In the genomic region with DNA sequence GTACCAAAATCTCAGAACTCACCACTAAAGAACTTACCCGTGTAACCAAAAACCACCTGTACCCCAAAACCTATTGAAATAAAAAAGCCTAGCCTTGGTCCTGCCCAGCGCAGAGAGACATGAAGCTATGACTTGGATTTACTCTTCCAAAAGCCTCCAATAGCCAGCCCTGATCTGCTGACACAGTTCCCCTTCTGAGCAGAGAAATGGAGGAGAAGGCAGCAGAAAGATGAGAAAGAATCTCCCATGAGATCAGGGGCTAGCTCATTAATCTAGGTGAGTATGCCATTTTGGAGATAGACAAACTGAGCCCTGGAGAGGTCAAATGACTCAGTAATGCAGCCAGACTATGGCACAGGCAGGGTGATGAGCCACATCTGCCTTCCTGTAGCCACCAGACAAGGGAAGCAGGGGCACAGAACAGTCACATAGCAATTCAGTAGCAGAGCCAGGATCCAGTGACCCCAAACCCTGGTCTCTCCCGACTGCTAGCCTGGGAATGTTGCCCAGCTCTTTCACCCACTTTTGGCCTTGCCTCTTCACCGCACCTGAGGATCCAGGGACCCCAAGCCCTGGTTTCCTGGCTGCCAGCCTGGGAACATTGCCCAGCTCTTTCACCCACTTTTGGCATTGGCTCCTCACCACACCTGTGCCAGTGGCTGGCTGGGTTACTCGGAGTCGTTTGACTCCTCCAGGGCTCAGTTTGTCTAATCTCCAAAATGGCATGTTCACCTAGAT, we compare ENCODE assay signal across 11 cellular contexts. TPM values are rescaled to one million over a fixed set of nuclear protein-coding genes. Genes with fewer than 3 reads are reported as not detected.
A peak's percentile ranks its signal among the peaks of the same experiment; 100 is the strongest.
DNase-seq lines count a peak whose midpoint lies in the region; ATAC-seq, FAIRE-seq and TF ChIP-seq lines count a peak whose summit lies in the region.
"Had no signal": no experiment of that assay in that cellular context is flagged by ENCODE, and none has a peak within 500 bp of the region (broad histone marks: within the 10 kb centered on the region; RNA-seq: fewer than 3 reads in every experiment).

No MANE protein-coding gene starts in this region.

- 46 to 56% (median 52%) methylated on average over 6 of the region's 6 CpGs for WGBS in psoas muscle, 3 donors

- peak; percentile 29 for ATAC-seq in PC-3
- peak in 1 of 4 donors; percentile 19 for ATAC-seq in psoas muscle

- CTCF ChIA-PET in PC-3 (lab: Charles Lee), result interaction anchor here (0.6 kb wide), 1 partner anchor 54 kb away, joined by 10 read pairs; no protein-coding TSS in a partner anchor
- CTCF ChIA-PET in endothelial cell of umbilical vein (lab: Charles Lee), result interaction anchor here (0.7 to 2.0 kb wide), 10 partner anchors 9 to 101 kb away, joined by 3 to 10 read pairs (median 3); no protein-coding TSS in a partner anchor

- H3K4me1 Mint-ChIP-seq in mesothelial cell of epicardium, result no peaks in the 10 kb centered on the region

- TF ChIP-seq CTCF in PC-3 (conservative IDR thresholded peaks at IDR 0.05; ENCODE audit: low read depth, low read length), result no peak
- TF ChIP-seq CTCF in endothelial cell of umbilical vein (IDR thresholded peaks at IDR 0.05; ENCODE audit: extremely low read depth in 1 of 2, insufficient read depth in 1 of 2, low read depth in 1 of 2, low read length in 2 of 2), result no peak
- no peak for TF ChIP-seq CTCF in psoas muscle (IDR thresholded peaks at IDR 0.05)
- TF ChIP-seq CTCF in mesothelial cell of epicardium (IDR thresholded peaks at IDR 0.05; ENCODE audit: unreplicated experiment), result no peak
- no peak for TF ChIP-seq CTCF in colonic mucosa (IDR thresholded peaks at IDR 0.05)
- no peak for TF ChIP-seq CTCF in BE2C (IDR thresholded peaks at IDR 0.05; ENCODE audit: low read depth, low read length)

- H3F3A ChIP-seq in PC-3 (ENCODE audit: low read length, unreplicated experiment), result peaks cover 3% of the 10 kb centered on the region

- peak; percentile 47 for TF ChIP-seq POLR2A in endothelial cell of umbilical vein (IDR thresholded peaks at IDR 0.05; ENCODE audit: low read depth, low read length)

- H2AFZ ChIP-seq in PC-3 (ENCODE audit: low read length) (no peak overlapping the region), endothelial cell of umbilical vein (ENCODE audit: low read depth, low read length) (no peak overlapping the region)

- dilution Hi-C loops in endothelial cell of umbilical vein (cut with MboI; ENCODE audit: extremely low pct_ligation_motif_present, low sequenced_read_pairs), result no loop called here

- H3K9me3 Mint-ChIP-seq in mesothelial cell of epicardium, result no peaks in the 10 kb centered on the region

- H3K9me1 ChIP-seq in endothelial cell of umbilical vein (replicated peaks; ENCODE audit: control insufficient read depth, extremely low read depth, insufficient read depth, low read length), result no peaks in the 10 kb centered on the region

- BruUV-seq in PC-3 (replicated peaks; lab: Mats Ljungman, UMichigan) (no TSS peak), endothelial cell of umbilical vein (replicated peaks; lab: Mats Ljungman, UMichigan) (TSS peak; percentile 27)

- H3K4me2 ChIP-seq in PC-3 (ENCODE audit: low read length), result peak overlapping the region; percentile 15
- H3K4me2 ChIP-seq in endothelial cell of umbilical vein (ENCODE audit: insufficient read depth, low read length), result peak overlapping the region; percentile 21

- H3K4me3 Mint-ChIP-seq in mesothelial cell of epicardium, result no peak overlapping the region

- H3K27ac ChIP-seq in PC-3 (ENCODE audit: low read length), result peak overlapping the region; percentile 12; the same call in 1 of the 2 replicates
- peak overlapping the region; percentile 93 for H3K27ac ChIP-seq in endothelial cell of umbilical vein (ENCODE audit: insufficient read depth, low read depth, low read length)
- peak overlapping the region; percentile 38 for H3K27ac ChIP-seq in psoas muscle
- no peak overlapping the region for H3K27ac ChIP-seq in colonic mucosa
- H3K27ac ChIP-seq: SK-N-MC had no signal

- H3K9ac ChIP-seq in PC-3 (ENCODE audit: low read length) (no peak overlapping the region), endothelial cell of umbilical vein (replicated peaks; ENCODE audit: extremely low read depth, insufficient read depth, low read length) (peak overlapping the region; percentile 58), colonic mucosa (ENCODE audit: low read depth in 2 of 2, low read length in 2 of 2) (no peak overlapping the region)

- DNase-seq in D341Med (ENCODE audit: low spot score) (peak; percentile 15), PC-3 (no peak), endothelial cell of umbilical vein (ENCODE audit: low read depth, low spot score) (peak; percentile 56), psoas muscle (no peak), NCI-H1930 (lab: John Stamatoyannopoulos, UW) (no peak), mesothelial cell of epicardium (ENCODE audit: low spot score in 2 of 2, unreplicated experiment in 2 of 2) (no peak), colonic mucosa (no peak), BE2C (no peak)
- DNase-seq: DMS 273 treated with DMSO at 0.1 percent for 48 hours, NCI-H446 treated with DMSO at 0.1 percent for 48 hours had no signal

- H3K9me2 ChIP-seq in PC-3 (replicated peaks; ENCODE audit: low read length), result no peaks in the 10 kb centered on the region

- H3K36me3 ChIP-seq in PC-3 (ENCODE audit: low read depth, low read length), result peaks cover 12% of the 10 kb centered on the region
- no peaks in the 10 kb centered on the region for H3K36me3 ChIP-seq in endothelial cell of umbilical vein (ENCODE audit: control insufficient read depth in 2 of 2, extremely low read depth in 1 of 2, insufficient read depth in 2 of 2, low read length in 2 of 2)
- H3K36me3 ChIP-seq in psoas muscle (ENCODE audit: insufficient read depth in 1 of 2, low read depth in 1 of 2), result no peaks in the 10 kb centered on the region
- H3K36me3 ChIP-seq in colonic mucosa, result no peaks in the 10 kb centered on the region
- H3K36me3 ChIP-seq in BE2C, result no peaks in the 10 kb centered on the region

- H3K79me2 ChIP-seq in PC-3 (ENCODE audit: low read length) (peaks cover 33% of the 10 kb centered on the region), endothelial cell of umbilical vein (ENCODE audit: control insufficient read depth, insufficient read depth, low read length) (peaks cover under 1% of the 10 kb centered on the region)

- H3K9me3 ChIP-seq in PC-3 (ENCODE audit: low read length) (no peaks in the 10 kb centered on the region), endothelial cell of umbilical vein (replicated peaks; ENCODE audit: control insufficient read depth, insufficient read depth, low read length) (no peaks in the 10 kb centered on the region), psoas muscle (no peaks in the 10 kb centered on the region), colonic mucosa (no peaks in the 10 kb centered on the region), BE2C (no peaks in the 10 kb centered on the region)

- no peak overlapping the region for H3K27ac Mint-ChIP-seq in mesothelial cell of epicardium

- H3K27me3 ChIP-seq in PC-3 (ENCODE audit: low read length) (no peaks in the 10 kb centered on the region), endothelial cell of umbilical vein (ENCODE audit: control insufficient read depth in 2 of 2, insufficient read depth in 2 of 2, low read length in 2 of 2) (no peaks in the 10 kb centered on the region), psoas muscle (ENCODE audit: insufficient read depth in 3 of 3, low read length in 2 of 3) (no peaks in the 10 kb centered on the region), colonic mucosa (no peaks in the 10 kb centered on the region), BE2C (no peaks in the 10 kb centered on the region)

- H3K4me1 ChIP-seq in PC-3 (ENCODE audit: insufficient read depth, low read length) (peaks cover 13% of the 10 kb centered on the region), endothelial cell of umbilical vein (ENCODE audit: control insufficient read depth, extremely low read depth, insufficient read depth, low read length) (peaks cover 49% of the 10 kb centered on the region), psoas muscle (peaks cover 23% of the 10 kb centered on the region), colonic mucosa (no peaks in the 10 kb centered on the region), BE2C (no peaks in the 10 kb centered on the region)

- no peaks in the 10 kb centered on the region for H4K20me1 ChIP-seq in PC-3 (ENCODE audit: low read length)
- no peaks in the 10 kb centered on the region for H4K20me1 ChIP-seq in endothelial cell of umbilical vein (replicated peaks; ENCODE audit: control insufficient read depth, extremely low read depth, insufficient read depth, low read length)

- no peak for FAIRE-seq in endothelial cell of umbilical vein (lab: Jason Lieb, UNC)

- H3K4me3 ChIP-seq in PC-3 (ENCODE audit: low read length) (no peak overlapping the region), endothelial cell of umbilical vein (replicated peaks in 1 of 3; ENCODE audit: insufficient read depth in 1 of 3, low read depth in 1 of 3, low read length in 3 of 3) (no peak overlapping the region), psoas muscle (no peak overlapping the region), colonic mucosa (no peak overlapping the region), BE2C (ENCODE audit: low read depth, low read length) (no peak overlapping the region)
- H3K4me3 ChIP-seq: SK-N-MC had no signal

- H3K36me3 Mint-ChIP-seq in mesothelial cell of epicardium, result peaks cover 9% of the 10 kb centered on the region

- H3K27me3 Mint-ChIP-seq in mesothelial cell of epicardium (ENCODE audit: low read depth), result no peaks in the 10 kb centered on the region

- POLR2A ChIA-PET in PC-3 (lab: Charles Lee; ENCODE audit: unreplicated experiment), result interaction anchor here (0.6 kb wide), 2 partner anchors 10 to 11 kb away, joined by 3 to 5 read pairs; no protein-coding TSS in a partner anchor
- POLR2A ChIA-PET in endothelial cell of umbilical vein (lab: Charles Lee), result interaction anchor here (1.1 to 1.9 kb wide), 4 partner anchors 9 to 56 kb away, joined by 3 to 16 read pairs (median 6); no protein-coding TSS in a partner anchor

- intact Hi-C loops in PC-3 (cut with micrococcal nuclease) (no loop called here), endothelial cell of umbilical vein (cut with micrococcal nuclease) (loop anchor here (2.0 kb wide), 1 partner anchor 39 kb away; no protein-coding TSS in a partner anchor), psoas muscle (cut with DNase I) (loop anchor here (5.0 kb wide), 1 partner anchor 36 kb away; no protein-coding TSS in a partner anchor), colonic mucosa (cut with DNase I) (no loop called here)

RNA-seq across cellular contexts. Expression of a gene that starts 7.2 kb away (rescaled TPM):
- total RNA-seq in PC-3 (2014; rRNA removed) (14.4 and 25.5 TPM in 2 replicates), endothelial cell of umbilical vein (5.5 and 9.0 TPM in 2 replicates), psoas muscle (1 to 10 TPM; 1.6 to 3.2 (median 1.9) TPM), mesothelial cell of epicardium (1.8 to 3.4 TPM (median 2.9 TPM) in 3 replicates), colonic mucosa (100 to 1,000 TPM; 202 to 345 TPM)
- polyA plus RNA-seq in endothelial cell of umbilical vein (5.8 and 6.9 TPM in 2 replicates), psoas muscle (10 to 100 TPM in 1 of 3 donors, 1 to 10 TPM in 2; 1.9 to 10.5 (median 2.2) TPM)
- polyA plus RNA-seq in endothelial cell of umbilical vein (2011; cell fraction: cytosol; rRNA removed), result 4.6 and 5.5 TPM in 2 replicates
- polyA plus RNA-seq in endothelial cell of umbilical vein (2011; cell fraction: nucleus; rRNA removed), result 11.0 and 11.4 TPM in 2 replicates
- polyA plus RNA-seq in endothelial cell of umbilical vein (2012), result 3.1 and 4.8 TPM in 2 replicates
- polyA minus RNA-seq in endothelial cell of umbilical vein, result 1.2 and 2.7 TPM in 2 replicates
- not detected for polyA minus RNA-seq in endothelial cell of umbilical vein (2011; cell fraction: cytosol; rRNA and poly(A)+ RNA removed)
- polyA minus RNA-seq in endothelial cell of umbilical vein (2011; cell fraction: nucleus; rRNA and poly(A)+ RNA removed), result 2.2 and 2.3 TPM in 2 replicates
- 15.9 TPM for polyA plus RNA-seq in BE2C (2012; ENCODE audit: insufficient read depth, insufficient read length, low read depth)

RNA-seq across cellular contexts. Expression of a gene that starts 56.7 kb away (rescaled TPM):
- total RNA-seq in PC-3 (2014; rRNA removed) (178 and 198 TPM in 2 replicates), endothelial cell of umbilical vein (968 and 982 TPM in 2 replicates), psoas muscle (100 to 1,000 TPM in 2 of 4 donors, 10 to 100 TPM in 2; 78.4 to 166 (median 98.2) TPM), mesothelial cell of epicardium (130 to 135 TPM (median 132 TPM) in 3 replicates), colonic mucosa (100 to 1,000 TPM; 307 to 310 TPM)
- polyA plus RNA-seq in endothelial cell of umbilical vein (1,861 and 1,972 TPM in 2 replicates), psoas muscle (100 to 1,000 TPM in 2 of 3 donors, 10 to 100 TPM in 1; 86.8 to 503 (median 141) TPM)
- polyA plus RNA-seq in endothelial cell of umbilical vein (2011; cell fraction: cytosol; rRNA removed), result 1,632 and 1,874 TPM in 2 replicates
- polyA plus RNA-seq in endothelial cell of umbilical vein (2011; cell fraction: nucleus; rRNA removed), result 571 and 678 TPM in 2 replicates
- 1,466 and 1,504 TPM in 2 replicates for polyA plus RNA-seq in endothelial cell of umbilical vein (2012)
- 1,622 and 1,688 TPM in 2 replicates for polyA minus RNA-seq in endothelial cell of umbilical vein
- 59.7 TPM for polyA minus RNA-seq in endothelial cell of umbilical vein (2011; cell fraction: cytosol; rRNA and poly(A)+ RNA removed)
- 209 and 300 TPM in 2 replicates for polyA minus RNA-seq in endothelial cell of umbilical vein (2011; cell fraction: nucleus; rRNA and poly(A)+ RNA removed)
- 186 TPM for polyA plus RNA-seq in BE2C (2012; ENCODE audit: insufficient read depth, insufficient read length, low read depth)

Comparison
In these comparisons a context has a peak if more than half of its experiments do, and no peak if none do; other contexts are left out.
1. DNase-seq: peak in D341Med (single experiment) and endothelial cell of umbilical vein (single experiment); none in PC-3 (single experiment), psoas muscle (0 of 2), NCI-H1930 (0 of 2), mesothelial cell of epicardium (0 of 2), colonic mucosa (single experiment) and BE2C (single experiment).
2. intact Hi-C loops: an anchor here in endothelial cell of umbilical vein (2.0 kb wide) and psoas muscle (5.0 kb wide); none called in PC-3 and colonic mucosa.